In the genomic region with DNA sequence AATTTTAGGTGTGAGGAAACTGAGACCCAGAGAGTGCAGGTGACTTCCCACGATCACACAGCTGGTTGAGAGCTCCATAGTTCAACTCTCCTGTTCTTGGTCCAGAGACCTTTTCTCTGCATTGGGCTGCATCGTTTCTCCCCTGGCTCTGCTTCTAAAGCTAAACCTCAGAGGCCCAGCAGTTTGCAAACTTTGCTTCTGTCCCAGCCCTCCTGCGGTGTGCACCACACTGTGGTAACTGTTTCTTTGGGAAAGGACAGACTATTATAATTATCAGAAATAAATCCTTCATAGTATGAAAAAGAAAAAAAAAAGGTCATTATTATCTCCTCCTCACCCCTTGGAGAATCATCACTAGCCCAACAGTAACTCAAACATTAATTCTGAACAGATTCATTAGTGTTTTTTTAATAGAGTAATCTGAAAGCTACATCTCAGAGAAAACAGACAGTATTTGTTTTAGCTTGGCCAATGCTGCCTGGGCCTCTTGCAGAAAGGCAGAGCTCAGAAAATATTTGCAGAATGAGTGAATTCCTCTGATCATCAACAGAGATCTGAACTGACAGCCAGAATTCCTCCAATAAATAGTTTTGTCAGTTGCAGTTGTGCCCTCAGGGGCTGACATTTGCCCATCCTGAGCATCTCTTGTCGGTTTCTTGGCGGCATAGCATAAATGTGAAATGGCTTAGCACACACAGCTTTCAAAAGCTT, we compare ENCODE assay signal across 22 cellular contexts. TPM values are rescaled to one million over a fixed set of nuclear protein-coding genes. Genes with fewer than 3 reads are reported as not detected.
DNase-seq lines count a peak whose midpoint lies in the region; ATAC-seq and TF ChIP-seq lines count a peak whose summit lies in the region.
"Had no signal": no experiment of that assay in that cellular context is flagged by ENCODE, and none has a peak within 500 bp of the region (broad histone marks: within the 10 kb centered on the region; RNA-seq: fewer than 3 reads in every experiment).

No MANE protein-coding gene starts in this region.

- no peaks in the 10 kb centered on the region for H3K36me3 ChIP-seq in BE2C
- H3K36me3 ChIP-seq in KMS-11 (ENCODE audit: insufficient read depth) = no peaks in the 10 kb centered on the region
- H3K36me3 ChIP-seq in adipocyte (ENCODE audit: control insufficient read depth, insufficient read depth, low read length, severe bottlenecking) = no peaks in the 10 kb centered on the region
- H3K36me3 ChIP-seq in mesodermal cell (ENCODE audit: control insufficient read depth, insufficient read depth, low read length) = no peaks in the 10 kb centered on the region
- H3K36me3 ChIP-seq: esophagus squamous epithelium, heart left ventricle, stomach, WERI-Rb-1 had no signal

- no peaks in the 10 kb centered on the region for H4K20me1 ChIP-seq in KMS-11 (ENCODE audit: insufficient read depth)

- DNase-seq in BE2C = peak; percentile 33
- DNase-seq in adipocyte (ENCODE audit: low read depth) = peak; percentile 69
- DNase-seq in stimulated activated CD4-positive, alpha-beta T cell treated with anti-CD3 and anti-CD28 coated beads, Interleukin-2, amount 100 ng/mL, for 48 hours = no peak
- DNase-seq in HT-29 (ENCODE audit: low spot score) = no peak
- DNase-seq: ACHN; activated CD8-positive, alpha-beta T cell treated with anti-CD3 and anti-CD28 coated beads, Interleukin-2, amount 10 ng/mL, durations not matched to agents 7 days and 5 days; activated naive CD8-positive, alpha-beta T cell treated with anti-CD3 and anti-CD28 coated beads for 36 hours; dorsolateral prefrontal cortex; esophagus squamous epithelium; GDM1; heart left ventricle; NCI-H1048; NCI-H774; stomach; T-helper 1 cell; WERI-Rb-1 had no signal

- H2AFZ ChIP-seq in KMS-11 (ENCODE audit: low read depth) = peak overlapping the region; percentile 22; the same call in 1 of the 2 replicates

- H3K27me3 ChIP-seq in BE2C (no peaks in the 10 kb centered on the region), KMS-11 (ENCODE audit: insufficient read depth, low read depth) (no peaks in the 10 kb centered on the region), adipocyte (replicated peaks; ENCODE audit: control insufficient read depth, insufficient read depth, low read length) (no peaks in the 10 kb centered on the region)
- H3K27me3 ChIP-seq: dorsolateral prefrontal cortex, esophagus squamous epithelium, heart left ventricle, stomach had no signal

- TF ChIP-seq CTCF in BE2C (IDR thresholded peaks at IDR 0.05; ENCODE audit: low read depth, low read length) (no peak), KMS-11 (conservative IDR thresholded peaks at IDR 0.05; ENCODE audit: low read depth, low read length) (no peak)

- H3K9me3 ChIP-seq in BE2C (no peaks in the 10 kb centered on the region), adipocyte (ENCODE audit: control insufficient read depth, low read length) (no peaks in the 10 kb centered on the region), mesodermal cell (ENCODE audit: control insufficient read depth, low read length) (no peaks in the 10 kb centered on the region)
- H3K9me3 ChIP-seq: esophagus squamous epithelium, heart left ventricle, stomach had no signal

- H3K27ac ChIP-seq in KMS-11 (peak overlapping the region; percentile 96; the same call in 1 of the 2 replicates), mesodermal cell (ENCODE audit: low read depth, low read length, severe bottlenecking) (peak overlapping the region; percentile 69)
- H3K27ac ChIP-seq: esophagus squamous epithelium, heart left ventricle, stomach, WERI-Rb-1 had no signal

- H3K4me1 ChIP-seq in BE2C (peaks cover 6% of the 10 kb centered on the region), KMS-11 (ENCODE audit: low read depth, poor library complexity, severe bottlenecking) (peaks cover 85% of the 10 kb centered on the region), adipocyte (ENCODE audit: control insufficient read depth, insufficient read depth, low read length) (peaks cover 7% of the 10 kb centered on the region), mesodermal cell (ENCODE audit: control insufficient read depth, insufficient read depth, low read length, poor library complexity, severe bottlenecking) (peaks cover 17% of the 10 kb centered on the region)

- H3K4me3 ChIP-seq in BE2C (ENCODE audit: low read depth, low read length) (no peak overlapping the region), KMS-11 (IDR thresholded peaks at IDR 0.05; ENCODE audit: insufficient read depth, low read depth, low read length) (no peak overlapping the region), adipocyte (ENCODE audit: low read length) (no peak overlapping the region), mesodermal cell (ENCODE audit: extremely low read depth, insufficient read depth, low read length, poor library complexity, severe bottlenecking) (no peak overlapping the region)
- H3K4me3 ChIP-seq: dorsolateral prefrontal cortex, esophagus squamous epithelium, heart left ventricle, stomach had no signal

- H3K9ac ChIP-seq in KMS-11 (no peak overlapping the region), adipocyte (ENCODE audit: low read length) (no peak overlapping the region)

- peaks cover 8% of the 10 kb centered on the region; the same call in 1 of the 2 replicates for H3K79me2 ChIP-seq in KMS-11 (ENCODE audit: insufficient read depth, low read depth)

- WGBS in mesodermal cell (ENCODE audit: insufficient coverage in 2 of 2), 2 experiments = 54 to 56% methylated on average over 3 of the region's 5 CpGs

- ATAC-seq in GM19035 (IDR thresholded peaks at IDR 0.05; ENCODE audit: unreplicated experiment) (no peak), HG02678 (IDR thresholded peaks at IDR 0.05; ENCODE audit: unreplicated experiment) (no peak)
- ATAC-seq: activated CD8-positive, alpha-beta T cell treated with anti-CD3 and anti-CD28 coated beads, Interleukin-2, amount 10 ng/mL, durations not matched to agents 7 days and 5 days; heart left ventricle had no signal

- peak overlapping the region; percentile 77 for H3K4me2 ChIP-seq in KMS-11

RNA-seq across cellular contexts. Expression of gene BFSP2, which starts 52.9 kb away (rescaled TPM):
- not detected for polyA plus RNA-seq in BE2C (2012; ENCODE audit: insufficient read depth, insufficient read length, low read depth)
- polyA plus RNA-seq in mesodermal cell (2013, experiment 1 of 2) = not detected
- not detected for polyA plus RNA-seq in mesodermal cell (2013, experiment 2 of 2)
- total RNA-seq in HT-29 (2014; rRNA removed; shearing (Covaris generic)) = not detected in 2 replicates
- total RNA-seq: activated naive CD8-positive, alpha-beta T cell treated with anti-CD3 and anti-CD28 coated beads for 36 hours; esophagus squamous epithelium; heart left ventricle; mesenteric fat pad; stomach; urinary bladder had no signal
- polyA plus RNA-seq: heart left ventricle, urinary bladder had no signal

Comparison
In these comparisons a context has a peak if more than half of its experiments do, and no peak if none do; other contexts are left out.
1. DNase-seq: peak in BE2C (single experiment) and adipocyte (single experiment); none in stimulated activated CD4-positive, alpha-beta T cell treated with anti-CD3 and anti-CD28 coated beads, Interleukin-2, amount 100 ng/mL, for 48 hours (0 of 2) and HT-29 (single experiment).